In genomic region chr5:33594006-33594405, GRCh38 we compare ENCODE assay signal across 14 cellular contexts.
DNase-seq lines count a peak whose midpoint lies in the region; ATAC-seq and TF ChIP-seq lines count a peak whose summit lies in the region.
"Had no signal": no experiment of that assay in that cellular context is flagged by ENCODE, and none has a peak within 500 bp of the region (broad histone marks: within the 10 kb centered on the region; RNA-seq: fewer than 3 reads in every experiment).

No MANE protein-coding gene starts in this region.

- H3K36me3 ChIP-seq in A673 (ENCODE audit: insufficient read depth, low read length, poor library complexity, severe bottlenecking) (no peaks in the 10 kb centered on the region), esophagus muscularis mucosa (no peaks in the 10 kb centered on the region), MM.1S (replicated peaks; ENCODE audit: insufficient read depth, low read length) (no peaks in the 10 kb centered on the region)
- H3K36me3 ChIP-seq: BLaER1 had no signal

- CTCF ChIA-PET in A673 (lab: Charles Lee), result no interaction called here

- H3K4me2 ChIP-seq in MM.1S (ENCODE audit: low read depth, low read length), result no peak overlapping the region
- H3K4me2 ChIP-seq: BLaER1 had no signal

- no peak overlapping the region for H2AFZ ChIP-seq in MM.1S (ENCODE audit: low read length)

- no peak for ATAC-seq in GM18907 (IDR thresholded peaks at IDR 0.05; ENCODE audit: unreplicated experiment)

- intact Hi-C loops in A673 (cut with micrococcal nuclease; ENCODE audit: unreplicated experiment) (no loop called here), esophagus muscularis mucosa (cut with DNase I) (no loop called here)

- H3K4me3 ChIP-seq in A673 (ENCODE audit: low read depth, low read length, poor library complexity, severe bottlenecking) (no peak overlapping the region), esophagus muscularis mucosa (no peak overlapping the region), fibroblast of the aortic adventitia (ENCODE audit: low read depth, low read length) (no peak overlapping the region), MM.1S (ENCODE audit: low read length) (no peak overlapping the region)
- H3K4me3 ChIP-seq: BLaER1 had no signal

- TF ChIP-seq CTCF in A673 (conservative IDR thresholded peaks at IDR 0.05; ENCODE audit: low read depth, low read length) (no peak), esophagus muscularis mucosa (IDR thresholded peaks at IDR 0.05) (no peak), fibroblast of the aortic adventitia (IDR thresholded peaks at IDR 0.05; ENCODE audit: insufficient read depth, low read length) (no peak), MM.1S (IDR thresholded peaks at IDR 0.05; ENCODE audit: low read length) (no peak)

- no peak overlapping the region for H3K9ac ChIP-seq in MM.1S (ENCODE audit: low read length)
- H3K9ac ChIP-seq: BLaER1 had no signal

- no peaks in the 10 kb centered on the region for H4K20me1 ChIP-seq in MM.1S (ENCODE audit: insufficient read depth, low read length)
- H4K20me1 ChIP-seq: BLaER1 had no signal

- POLR2A ChIA-PET in A673 (lab: Charles Lee; ENCODE audit: low non-redundant PET), result no interaction called here

- BruUV-seq in A673 (replicated peaks; lab: Mats Ljungman, UMichigan), result no TSS peak

- H3K79me2 ChIP-seq in MM.1S (ENCODE audit: low read length), result no peaks in the 10 kb centered on the region

- H3K27ac ChIP-seq in A673 (ENCODE audit: low read depth, low read length, poor library complexity, severe bottlenecking), result no peak overlapping the region
- no peak overlapping the region for H3K27ac ChIP-seq in esophagus muscularis mucosa (replicated peaks in 1 of 4)
- no peak overlapping the region for H3K27ac ChIP-seq in MM.1S (ENCODE audit: low read length)
- H3K27ac ChIP-seq: 22Rv1, BLaER1 had no signal

- no peaks in the 10 kb centered on the region for H3F3A ChIP-seq in MM.1S (ENCODE audit: insufficient read depth, low read length)

- H3K9me3 ChIP-seq in A673 (ENCODE audit: low read depth, low read length, poor library complexity, severe bottlenecking), result no peaks in the 10 kb centered on the region
- H3K9me3 ChIP-seq in esophagus muscularis mucosa, result no peaks in the 10 kb centered on the region
- no peaks in the 10 kb centered on the region for H3K9me3 ChIP-seq in MM.1S (replicated peaks; ENCODE audit: insufficient read depth, low read length)
- H3K9me3 ChIP-seq: BLaER1 had no signal

- TF ChIP-seq POLR2A in esophagus muscularis mucosa (IDR thresholded peaks at IDR 0.05; ENCODE audit: low read depth), result no peak

- H3K4me1 ChIP-seq in A673 (ENCODE audit: insufficient read depth, low read length, poor library complexity, severe bottlenecking), result no peaks in the 10 kb centered on the region
- H3K4me1 ChIP-seq in esophagus muscularis mucosa, result no peaks in the 10 kb centered on the region
- no peaks in the 10 kb centered on the region for H3K4me1 ChIP-seq in MM.1S (ENCODE audit: low read length)
- H3K4me1 ChIP-seq: BLaER1 had no signal

- WGBS in esophagus muscularis mucosa, result 70% methylated on average over 4 of the region's 4 CpGs

- H3K27me3 ChIP-seq in A673 (replicated peaks; ENCODE audit: insufficient read depth, low read depth, low read length, poor library complexity), result no peaks in the 10 kb centered on the region
- no peaks in the 10 kb centered on the region for H3K27me3 ChIP-seq in esophagus muscularis mucosa
- no peaks in the 10 kb centered on the region for H3K27me3 ChIP-seq in MM.1S (replicated peaks; ENCODE audit: insufficient read depth, low read length)
- H3K27me3 ChIP-seq: BLaER1 had no signal

- no peaks in the 10 kb centered on the region for H3K9me2 ChIP-seq in MM.1S (replicated peaks; ENCODE audit: insufficient read depth, low read length)

- DNase-seq in A673 (ENCODE audit: low spot score) (peak; percentile 8), SK-MEL-5 (ENCODE audit: low read depth, low spot score) (peak; percentile 23), esophagus muscularis mucosa (ENCODE audit: extremely low spot score) (peak; percentile 12), fibroblast of the aortic adventitia (ENCODE audit: low read depth) (peak; percentile 5), MM.1S (no peak), COR-L47 (lab: John Stamatoyannopoulos, UW) (no peak)
- no peak for DNase-seq in NK-92 treated with Interleukin-12 subunit alpha and Interleukin-12 subunit beta, amount 100 ng/mL, for 24 hours (lab: John Stamatoyannopoulos, UW)
- DNase-seq: AML-193; CD8-positive, alpha-beta memory T cell; GOT3; H9 had no signal

- no peak for TF ChIP-seq EP300 in esophagus muscularis mucosa (IDR thresholded peaks at IDR 0.05)

- in situ Hi-C loops in SK-MEL-5 (cut with HindIII; ENCODE audit: low pct_unique_long_range_greater_than_20kb, low sequenced_read_pairs), result no loop called here

Comparison
In these comparisons a context has a peak if more than half of its experiments do, and no peak if none do; other contexts are left out.
1. DNase-seq: peak in A673 (single experiment), SK-MEL-5 (single experiment), esophagus muscularis mucosa (single experiment) and fibroblast of the aortic adventitia (single experiment); none in MM.1S (single experiment), COR-L47 (single experiment) and NK-92 treated with Interleukin-12 subunit alpha and Interleukin-12 subunit beta, amount 100 ng/mL, for 24 hours (single experiment).